Comparison of ENCODE assay signal across 1 cellular context in the genomic region with DNA sequence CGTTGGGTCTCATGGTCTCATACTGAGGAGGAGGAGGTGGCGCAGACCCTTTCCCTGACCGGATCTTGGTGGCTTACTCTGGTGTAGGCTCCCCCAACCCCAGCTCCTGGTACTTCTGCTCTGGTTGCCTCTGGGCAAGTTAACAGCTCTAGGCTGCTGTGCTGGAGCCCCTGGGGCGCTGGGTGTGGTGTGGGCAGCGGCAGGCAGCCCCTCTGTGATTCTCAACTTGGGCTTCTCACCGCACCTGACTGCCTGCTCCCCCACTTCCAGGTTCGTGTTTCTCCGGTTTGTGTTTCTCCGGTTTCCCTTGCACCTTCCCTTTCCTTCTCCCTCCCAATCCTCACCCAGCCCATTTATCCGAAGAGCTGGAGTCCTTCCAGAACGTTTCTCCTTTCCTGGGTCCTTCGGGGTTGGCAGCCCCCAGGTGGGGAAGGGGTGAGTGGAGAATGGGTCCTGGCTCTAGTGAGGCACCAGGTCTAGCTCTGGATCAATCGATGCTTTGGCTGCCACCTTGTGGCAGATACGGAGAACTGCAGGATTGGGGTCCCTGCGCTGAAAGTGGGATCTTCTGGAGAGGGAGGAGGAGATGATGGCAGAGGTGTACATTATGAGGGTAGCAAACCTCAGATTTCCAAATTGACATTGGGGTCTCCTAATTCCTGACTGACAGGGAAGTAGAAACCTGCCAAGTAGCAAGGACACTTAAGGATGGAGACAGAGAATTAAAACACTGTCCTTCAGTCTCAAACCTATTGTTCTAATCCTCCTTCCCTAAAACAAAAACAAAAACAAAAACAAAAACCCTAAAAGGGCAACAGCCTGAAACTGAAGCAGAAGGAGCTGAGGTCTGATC.
TF ChIP-seq lines count a peak whose summit lies in the region.

No MANE protein-coding gene starts in this region.

TF ChIP-seq in HEK293, 187 proteins besides CTCF, POLR2A, EP300 and RAD21 (continued from another document):
- no peak for TF ChIP-seq ZNF148 (tag by site-specific recombination; IDR thresholded peaks at IDR 0.05; ENCODE audit: borderline replicate concordance)
- no peak for TF ChIP-seq GLI4 (tag by site-specific recombination; IDR thresholded peaks at IDR 0.05)
